8 cellular contexts compared by ENCODE assay signal in the genomic region with DNA sequence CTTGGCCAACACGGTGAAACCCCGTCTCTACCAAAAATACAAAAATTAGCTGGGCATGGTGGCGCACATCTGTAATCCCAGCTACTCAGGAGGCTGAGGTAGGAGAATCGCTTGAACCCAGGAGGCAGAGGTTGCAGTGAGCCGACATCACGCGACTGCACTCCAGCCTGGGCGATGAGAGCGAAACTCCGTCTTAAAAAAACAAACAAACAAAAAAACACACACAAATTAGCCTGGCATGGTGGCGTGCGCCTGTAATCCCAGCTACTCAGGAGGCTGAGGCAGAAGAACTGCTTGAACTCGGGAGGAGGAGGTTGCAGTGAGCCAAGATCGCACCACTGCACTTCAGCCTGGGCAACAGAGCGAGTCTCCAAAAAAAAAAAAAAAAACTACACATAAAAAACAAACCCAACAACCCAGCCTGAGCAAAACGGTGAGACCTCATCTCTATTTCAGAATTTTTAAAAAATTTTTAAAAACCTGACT. TPM values are rescaled to one million over a fixed set of nuclear protein-coding genes. Genes with fewer than 3 reads are reported as not detected.
A peak's percentile ranks its signal among the peaks of the same experiment; 100 is the strongest.
DNase-seq lines count a peak whose midpoint lies in the region; ATAC-seq and TF ChIP-seq lines count a peak whose summit lies in the region.
"Not testable (repeated sequence)": the region's sequence is repeated elsewhere in the genome, so short reads cannot be mapped to it uniquely, and the experiment has no call there.

No MANE protein-coding gene starts in this region.

- not testable (repeated sequence) for H3K27me3 ChIP-seq in BLaER1 treated with 17β-estradiol and CSF1 and Interleukin-3, amounts not matched to agents 10 nM and 100 nM; HUES48 (ENCODE audit: control insufficient read depth, insufficient read depth, low read length); endodermal cell (ENCODE audit: control insufficient read depth, insufficient read depth, low read length, poor library complexity, severe bottlenecking); right lobe of liver; parathyroid adenoma (ENCODE audit: control insufficient read depth, insufficient read depth, low read length); stomach

- intact Hi-C loops in right lobe of liver (cut with DNase I); stomach (cut with DNase I; ENCODE audit: low total_unique reads): not testable (repeated sequence)

- H3K9me3 Mint-ChIP-seq in WTC11; activated naive CD8-positive, alpha-beta T cell treated with anti-CD3 and anti-CD28 coated beads for 36 hours; endodermal cell: not testable (repeated sequence)

- not testable (repeated sequence) for H3K27me3 Mint-ChIP-seq in WTC11 (ENCODE audit: low read depth); activated naive CD8-positive, alpha-beta T cell treated with anti-CD3 and anti-CD28 coated beads for 36 hours; endodermal cell (ENCODE audit: insufficient read depth)

- H3K27ac Mint-ChIP-seq in WTC11 (peak overlapping the region; percentile 86), endodermal cell (peak overlapping the region; percentile 83)
- peak overlapping the region; percentile 56 for H3K27ac Mint-ChIP-seq in activated naive CD8-positive, alpha-beta T cell treated with anti-CD3 and anti-CD28 coated beads for 36 hours

- H3K4me2 ChIP-seq in BLaER1 treated with 17β-estradiol and CSF1 and Interleukin-3, amounts not matched to agents 10 nM and 100 nM, result peak overlapping the region; percentile 97 to 99 (median 98)
- H3K4me2 ChIP-seq in parathyroid adenoma (ENCODE audit: low read length), result peak overlapping the region; percentile 40

- H3K36me3 Mint-ChIP-seq in WTC11 (peaks cover 35% of the 10 kb centered on the region), endodermal cell (ENCODE audit: low read depth) (peaks cover 58% of the 10 kb centered on the region)
- peaks cover 78% of the 10 kb centered on the region for H3K36me3 Mint-ChIP-seq in activated naive CD8-positive, alpha-beta T cell treated with anti-CD3 and anti-CD28 coated beads for 36 hours

- H4K20me1 ChIP-seq in BLaER1 treated with 17β-estradiol and CSF1 and Interleukin-3, amounts not matched to agents 10 nM and 100 nM, result peaks cover 48 to 100% (median 100%) of the 10 kb centered on the region in 11 experiments

- H3K4me3 Mint-ChIP-seq in WTC11 (peak overlapping the region; percentile 47), endodermal cell (peak overlapping the region; percentile 31)
- H3K4me3 Mint-ChIP-seq in activated naive CD8-positive, alpha-beta T cell treated with anti-CD3 and anti-CD28 coated beads for 36 hours, result not testable (repeated sequence)

- H3K79me2 ChIP-seq in parathyroid adenoma, result peaks cover 32% of the 10 kb centered on the region

- not testable (repeated sequence) for TF ChIP-seq CTCF in WTC11 (IDR thresholded peaks at IDR 0.05); endodermal cell (conservative IDR thresholded peaks at IDR 0.05); right lobe of liver (IDR thresholded peaks at IDR 0.05); parathyroid adenoma (IDR thresholded peaks at IDR 0.05); stomach (IDR thresholded peaks at IDR 0.05)

- H3K4me3 ChIP-seq in BLaER1 treated with 17β-estradiol and CSF1 and Interleukin-3, amounts not matched to agents 10 nM and 100 nM, result peak overlapping the region; percentile 87 to 99 (median 96); a peak in 17 of 20 replicates
- H3K4me3 ChIP-seq in HUES48 (ENCODE audit: low read depth, low read length); endodermal cell (ENCODE audit: low read length); right lobe of liver; parathyroid adenoma (ENCODE audit: low read depth, low read length); stomach: not testable (repeated sequence)

- WGBS in endodermal cell (ENCODE audit: insufficient coverage in 1 of 2, insufficient read length in 1 of 2), 2 experiments, result 87 to 93% methylated on average over 4 to 16 of the region's 16 CpGs
- WGBS in right lobe of liver (ENCODE audit: insufficient coverage, low coverage, low lambda C conversion rate, missing lambda C conversion rate), result 71% methylated on average over 11 of the region's 16 CpGs
- WGBS in stomach, 5 donors, result 86 to 93% (median 87%) methylated on average over 16 of the region's 16 CpGs

- peaks cover 98 to 100% (median 100%) of the 10 kb centered on the region in 10 experiments for H3K4me1 ChIP-seq in BLaER1 treated with 17β-estradiol and CSF1 and Interleukin-3, amounts not matched to agents 10 nM and 100 nM
- H3K4me1 ChIP-seq in HUES48 (ENCODE audit: control insufficient read depth, insufficient read depth, low read length), result peaks cover 59% of the 10 kb centered on the region
- H3K4me1 ChIP-seq in endodermal cell (ENCODE audit: control insufficient read depth, insufficient read depth, low read length), result peaks cover 38% of the 10 kb centered on the region
- peaks cover 0 to 76% (median 25%) of the 10 kb centered on the region in 4 donors for H3K4me1 ChIP-seq in right lobe of liver
- H3K4me1 ChIP-seq in parathyroid adenoma, result peaks cover 39% of the 10 kb centered on the region
- H3K4me1 ChIP-seq in stomach, result peaks cover 73 to 100% (median 86%) of the 10 kb centered on the region in 4 donors

- peaks cover 14 to 59% (median 45%) of the 10 kb centered on the region in 11 experiments; a peak in 19 of 22 replicates for H3K36me3 ChIP-seq in BLaER1 treated with 17β-estradiol and CSF1 and Interleukin-3, amounts not matched to agents 10 nM and 100 nM
- H3K36me3 ChIP-seq in HUES48 (ENCODE audit: control insufficient read depth, insufficient read depth, low read length) (peaks cover 65% of the 10 kb centered on the region), endodermal cell (ENCODE audit: control insufficient read depth, insufficient read depth, low read length) (peaks cover 68% of the 10 kb centered on the region), stomach (peaks cover 5 to 19% (median 9%) of the 10 kb centered on the region in 4 donors)
- not testable (repeated sequence) for H3K36me3 ChIP-seq in right lobe of liver; parathyroid adenoma (ENCODE audit: control insufficient read depth, insufficient read depth, low read length)

- H3K4me1 Mint-ChIP-seq in WTC11 (peaks cover 84% of the 10 kb centered on the region), endodermal cell (peaks cover 66% of the 10 kb centered on the region)
- peaks cover 69% of the 10 kb centered on the region for H3K4me1 Mint-ChIP-seq in activated naive CD8-positive, alpha-beta T cell treated with anti-CD3 and anti-CD28 coated beads for 36 hours

- peak overlapping the region; percentile 75 to 100 (median 99) for H3K9ac ChIP-seq in BLaER1 treated with 17β-estradiol and CSF1 and Interleukin-3, amounts not matched to agents 10 nM and 100 nM
- H3K9ac ChIP-seq in HUES48 (ENCODE audit: low read depth, low read length); endodermal cell (ENCODE audit: extremely low read depth, low read length, poor library complexity, severe bottlenecking); parathyroid adenoma: not testable (repeated sequence)

- POLR2A ChIA-PET in WTC11 (lab: Charles Lee), result interaction anchor here (0.6 to 0.7 kb wide), 2 partner anchors 11 to 37 kb away, joined by 3 to 4 read pairs; no protein-coding TSS in a partner anchor

- CTCF ChIA-PET in WTC11 (lab: Charles Lee), result interaction anchor here (0.9 to 2.2 kb wide), 2 partner anchors 21 to 22 kb away, joined by 3 to 10 read pairs; no protein-coding TSS in a partner anchor

- H2AFZ ChIP-seq in parathyroid adenoma, result not testable (repeated sequence)

- peak overlapping the region; percentile 95 to 100 (median 99); a peak in 21 of 22 replicates for H3K27ac ChIP-seq in BLaER1 treated with 17β-estradiol and CSF1 and Interleukin-3, amounts not matched to agents 10 nM and 100 nM
- H3K27ac ChIP-seq in HUES48 (ENCODE audit: low read depth, low read length), result peak overlapping the region; percentile 38
- H3K27ac ChIP-seq in endodermal cell (ENCODE audit: low read depth, low read length); parathyroid adenoma: not testable (repeated sequence)
- H3K27ac ChIP-seq in right lobe of liver, result peak overlapping the region; percentile 1 to 45 (median 36)
- H3K27ac ChIP-seq in stomach, result peak overlapping the region; percentile 23 to 75 (median 65)

- not testable (repeated sequence) for ATAC-seq in WTC11, right lobe of liver

- TF ChIP-seq POLR2A in right lobe of liver (IDR thresholded peaks at IDR 0.05); stomach (IDR thresholded peaks at IDR 0.05): not testable (repeated sequence)

- not testable (repeated sequence) for DNase-seq in WTC11 (ENCODE audit: low spot score); activated naive CD8-positive, alpha-beta T cell treated with anti-CD3 and anti-CD28 coated beads for 36 hours; endodermal cell; right lobe of liver; stomach

- not testable (repeated sequence) for H3K9me3 ChIP-seq in BLaER1 treated with 17β-estradiol and CSF1 and Interleukin-3, amounts not matched to agents 10 nM and 100 nM (replicated peaks in 1 of 11); HUES48 (ENCODE audit: control insufficient read depth, insufficient read depth, low read length); endodermal cell (ENCODE audit: control insufficient read depth, low read length); right lobe of liver; parathyroid adenoma (ENCODE audit: control insufficient read depth, low read length); stomach

- TF ChIP-seq EP300 in stomach (IDR thresholded peaks at IDR 0.05), result not testable (repeated sequence)

RNA-seq across cellular contexts. Expression of a gene that starts 8.2 kb away (rescaled TPM):
- total RNA-seq in WTC11 (2021) (172 to 192 TPM (median 173 TPM) in 3 replicates), endodermal cell (100 to 1,000 TPM; 170 to 171 TPM), right lobe of liver (10 to 100 TPM; 32.6 to 74.5 (median 46.0) TPM), stomach (100 to 1,000 TPM in 4 of 5 donors, 10 to 100 TPM in 1; 47.3 to 202 (median 126) TPM)
- 100 to 1,000 TPM; 198 to 235 TPM for total RNA-seq in activated naive CD8-positive, alpha-beta T cell treated with anti-CD3 and anti-CD28 coated beads for 36 hours
- 124 TPM for polyA plus RNA-seq in endodermal cell (2013, experiment 1 of 2)
- 121 TPM for polyA plus RNA-seq in endodermal cell (2013, experiment 2 of 2)
- 10 to 100 TPM; 71.1 to 81.6 (median 73.8) TPM for polyA plus RNA-seq in stomach

RNA-seq across cellular contexts. Expression of a gene that starts 8.4 kb away (rescaled TPM):
- 55.0 to 59.2 TPM (median 56.0 TPM) in 3 replicates for total RNA-seq in WTC11 (2021)
- 10 to 100 TPM; 30.1 to 30.9 TPM for total RNA-seq in activated naive CD8-positive, alpha-beta T cell treated with anti-CD3 and anti-CD28 coated beads for 36 hours
- total RNA-seq in endodermal cell, result 10 to 100 TPM; 31.2 to 36.7 TPM
- polyA plus RNA-seq in endodermal cell (2013, experiment 1 of 2), result 36.9 TPM
- 32.9 TPM for polyA plus RNA-seq in endodermal cell (2013, experiment 2 of 2)
- total RNA-seq in right lobe of liver, result 1 to 10 TPM; 6.0 to 8.4 (median 7.5) TPM
- total RNA-seq in stomach, result 10 to 100 TPM in 1 of 5 donors, 1 to 10 TPM in 4; 2.3 to 19.1 (median 6.4) TPM
- 10 to 100 TPM in 2 of 3 donors, 1 to 10 TPM in 1; 6.7 to 11.0 (median 10.1) TPM for polyA plus RNA-seq in stomach
